8 cellular contexts compared by ENCODE assay signal in genomic region chr9:33375238-33375840, GRCh38. TPM values are rescaled to one million over a fixed set of nuclear protein-coding genes. Genes with fewer than 3 reads are reported as not detected.
DNase-seq lines count a peak whose midpoint lies in the region; ATAC-seq and TF ChIP-seq lines count a peak whose summit lies in the region.

No MANE protein-coding gene starts in this region.

- peaks cover 12% of the 10 kb centered on the region for H3K36me3 ChIP-seq in brain microvascular endothelial cell (replicated peaks)
- no peaks in the 10 kb centered on the region for H3K36me3 ChIP-seq in testis (ENCODE audit: low read depth, missing control alignments)

- in situ Hi-C loops in brain microvascular endothelial cell (cut with HindIII; ENCODE audit: low pct_ligation_motif_present, low sequenced_read_pairs) = no loop called here

- peaks cover 6% of the 10 kb centered on the region for H3K4me1 Mint-ChIP-seq in T-helper 2 cell treated with Interferon-gamma antibody and Interleukin-4, amounts not matched to agents 5 μg/mL and 100 μg/mL, for 36 hours (ENCODE audit: low read depth)

- H3K36me3 Mint-ChIP-seq in T-helper 2 cell treated with Interferon-gamma antibody and Interleukin-4, amounts not matched to agents 5 μg/mL and 100 μg/mL, for 36 hours (ENCODE audit: low read depth) = peaks cover 12% of the 10 kb centered on the region

- 39 to 49% methylated on average over 14 to 15 of the region's 15 CpGs for WGBS in testis, 2 donors

- DNase-seq in T-helper 2 cell treated with Interferon-gamma antibody and Interleukin-4, amounts not matched to agents 5 μg/mL and 100 μg/mL, for 36 hours (ENCODE audit: low spot score) = no peak
- no peak for DNase-seq in T-helper 2 cell
- DNase-seq in brain microvascular endothelial cell = no peak
- DNase-seq in left lobe of liver (ENCODE audit: low spot score) = peak; percentile 26
- DNase-seq in testis = peak; percentile 60
- DNase-seq in NCI-H1105 (lab: John Stamatoyannopoulos, UW) = no peak
- no peak for DNase-seq in HuH-7.5 (ENCODE audit: low spot score)

- H3K4me3 ChIP-seq in brain microvascular endothelial cell (ENCODE audit: low read depth, low read length) (peak overlapping the region; percentile 22), testis (peak overlapping the region in 1 of 2 donors; percentile 21)

- no peaks in the 10 kb centered on the region for H3K9me3 Mint-ChIP-seq in T-helper 2 cell treated with Interferon-gamma antibody and Interleukin-4, amounts not matched to agents 5 μg/mL and 100 μg/mL, for 36 hours

- ATAC-seq in left lobe of liver = peak; percentile 2
- no peak for ATAC-seq in HG03108 (IDR thresholded peaks at IDR 0.05; ENCODE audit: unreplicated experiment)

- no peaks in the 10 kb centered on the region for H3K9me3 ChIP-seq in testis

- TF ChIP-seq CTCF in brain microvascular endothelial cell (IDR thresholded peaks at IDR 0.05; ENCODE audit: low read depth, low read length, missing control alignments) (no peak), testis (IDR thresholded peaks at IDR 0.05) (no peak)

- no peaks in the 10 kb centered on the region for H3K27me3 Mint-ChIP-seq in T-helper 2 cell treated with Interferon-gamma antibody and Interleukin-4, amounts not matched to agents 5 μg/mL and 100 μg/mL, for 36 hours (ENCODE audit: low read depth)

- TF ChIP-seq POLR2A in testis (IDR thresholded peaks at IDR 0.05) = no peak

- H3K4me1 ChIP-seq in testis = peaks cover 33% of the 10 kb centered on the region

- H3K4me3 Mint-ChIP-seq in T-helper 2 cell treated with Interferon-gamma antibody and Interleukin-4, amounts not matched to agents 5 μg/mL and 100 μg/mL, for 36 hours = no peak overlapping the region

- H3K27ac Mint-ChIP-seq in T-helper 2 cell treated with Interferon-gamma antibody and Interleukin-4, amounts not matched to agents 5 μg/mL and 100 μg/mL, for 36 hours = peak overlapping the region; percentile 49

- H3K27ac ChIP-seq in brain microvascular endothelial cell (no peak overlapping the region), testis (peak overlapping the region; percentile 72 to 76)

- H3K27me3 ChIP-seq in brain microvascular endothelial cell (replicated peaks) (no peaks in the 10 kb centered on the region), testis (no peaks in the 10 kb centered on the region)

- intact Hi-C loops in testis (cut with DNase I; ENCODE audit: low total_unique reads) = loop anchor here (5.0 kb wide), 1 partner anchor 42 kb away; no protein-coding TSS in a partner anchor

RNA-seq across cellular contexts. Expression of gene AQP7, which starts 27.0 kb away (rescaled TPM):
- total RNA-seq in left lobe of liver = 30.7 TPM
- 10 to 100 TPM; 19.1 to 37.6 TPM for total RNA-seq in testis
- polyA plus RNA-seq in testis (ENCODE audit: insufficient read depth, low read depth, low replicate concordance) = 55.6 TPM

Comparison
In these comparisons a context has a peak if more than half of its experiments do, and no peak if none do; other contexts are left out.
1. DNase-seq: peak in left lobe of liver (single experiment) and testis (single experiment); none in T-helper 2 cell treated with Interferon-gamma antibody and Interleukin-4, amounts not matched to agents 5 μg/mL and 100 μg/mL, for 36 hours (single experiment), T-helper 2 cell (0 of 5), brain microvascular endothelial cell (single experiment), NCI-H1105 (single experiment) and HuH-7.5 (single experiment).